In the genomic region with DNA sequence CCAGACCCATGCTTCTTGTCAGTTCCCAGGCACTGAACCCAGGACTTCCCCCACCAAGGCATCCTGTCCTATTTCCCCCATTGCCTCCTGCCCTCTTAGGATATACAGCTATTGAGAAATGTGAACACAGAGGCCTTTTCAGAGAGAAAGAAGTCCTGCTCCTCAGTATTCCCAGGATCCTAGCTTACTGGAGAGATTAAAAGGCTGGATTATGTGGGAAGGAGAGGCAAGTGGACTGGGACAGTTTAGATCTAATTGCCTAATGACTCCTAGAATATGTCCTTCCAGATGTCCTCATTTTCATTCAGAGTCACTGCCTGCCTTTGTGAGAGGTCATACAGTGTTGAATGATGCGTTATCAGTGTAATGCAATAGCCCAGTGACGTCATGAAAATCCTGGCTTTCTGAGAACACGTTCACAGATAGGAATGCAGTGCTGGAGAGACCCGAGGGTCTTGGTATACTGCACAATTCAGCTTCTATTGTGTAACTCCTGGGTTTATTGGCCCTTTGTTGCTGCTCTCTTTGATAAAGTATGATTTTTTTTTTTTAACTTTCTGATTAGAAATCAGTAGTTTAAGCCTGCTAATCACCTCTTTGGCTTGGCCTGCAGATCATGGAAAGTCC, we compare ENCODE assay signal across 9 cellular contexts. TPM values are rescaled to one million over a fixed set of nuclear protein-coding genes. Genes with fewer than 3 reads are reported as not detected.
DNase-seq lines count a peak whose midpoint lies in the region; ATAC-seq and TF ChIP-seq lines count a peak whose summit lies in the region.
"Had no signal": no experiment of that assay in that cellular context is flagged by ENCODE, and none has a peak within 500 bp of the region (broad histone marks: within the 10 kb centered on the region; RNA-seq: fewer than 3 reads in every experiment).

No MANE protein-coding gene starts in this region.

- peak overlapping the region; percentile 94; the same call in 1 of the 2 replicates for H3K14ac ChIP-seq in IMR-90 (replicated peaks; ENCODE audit: low read depth, low read length)

- H3K27ac ChIP-seq in IMR-90 (ENCODE audit: insufficient read depth, low read length): peak overlapping the region; percentile 87

- no peak; the same call in 1 of the 2 replicates for TF ChIP-seq POLR2A in IMR-90 (IDR thresholded peaks at IDR 0.05; ENCODE audit: low read depth, low read length)

- dilution Hi-C loops in IMR-90 (cut with HindIII; ENCODE audit: low sequenced_read_pairs, unreplicated experiment): no loop called here

- peak overlapping the region; percentile 96 for H2AK5ac ChIP-seq in IMR-90 (ENCODE audit: low read depth, low read length)

- peak overlapping the region; percentile 95 for H2BK5ac ChIP-seq in IMR-90 (ENCODE audit: low read depth, low read length, poor library complexity, severe bottlenecking)

- peak overlapping the region; percentile 98 for H4K91ac ChIP-seq in IMR-90 (ENCODE audit: insufficient read depth, low read depth, low read length)

- TF ChIP-seq RAD21 in IMR-90 (IDR thresholded peaks at IDR 0.05; ENCODE audit: low read length): 0 out of 2 replicates have a peak, but pooled peaks have one; percentile 1

- peak overlapping the region; percentile 77; the same call in 1 of the 2 replicates for H3K56ac ChIP-seq in IMR-90 (ENCODE audit: extremely low read depth, insufficient read depth, low read length)

- POLR2A ChIA-PET in IMR-90 (lab: Charles Lee; ENCODE audit: unreplicated experiment): no interaction called here

- H3K4me3 ChIP-seq in AG10803 (ENCODE audit: low read length): no peak overlapping the region
- H3K4me3 ChIP-seq in IMR-90 (ENCODE audit: insufficient read depth, low read depth, low read length): no peak overlapping the region
- H3K4me3 ChIP-seq in astrocyte of the spinal cord (ENCODE audit: low read depth, low read length): no peak overlapping the region

- H4K5ac ChIP-seq in IMR-90 (ENCODE audit: low read depth, low read length): peak overlapping the region; percentile 62

- H3K9me3 ChIP-seq in IMR-90 (ENCODE audit: control insufficient read depth, insufficient read depth, low read length): no peaks in the 10 kb centered on the region

- H3K4me2 ChIP-seq in IMR-90 (ENCODE audit: low read depth, low read length): peak overlapping the region; percentile 3; the same call in 1 of the 2 replicates

- WGBS in IMR-90 (ENCODE audit: extremely low coverage in 2 of 2, insufficient read length in 1 of 2), 2 experiments: 0% methylated on average over 3 of the region's 4 CpGs; no CpG with 5 or more reads in 1 of the 2 experiments

- H3K4ac ChIP-seq in IMR-90 (ENCODE audit: low read depth, low read length): peak overlapping the region; percentile 97

- no peaks in the 10 kb centered on the region for H3K27me3 ChIP-seq in IMR-90 (ENCODE audit: control insufficient read depth, insufficient read depth, low read length)

- CTCF ChIA-PET in IMR-90 (lab: Yijun Ruan, JAX): interaction anchor here (1.1 kb wide), 1 partner anchor 22 kb away, joined by 3 read pairs; no protein-coding TSS in a partner anchor

- H2BK120ac ChIP-seq in IMR-90 (ENCODE audit: low read depth, low read length): peak overlapping the region; percentile 99

- H2AFZ ChIP-seq in IMR-90 (replicated peaks; ENCODE audit: low read length, poor library complexity): peak overlapping the region; percentile 71

- TF ChIP-seq CTCF in AG10803 (conservative IDR thresholded peaks at IDR 0.05; ENCODE audit: low read length) (no peak), IMR-90 (conservative IDR thresholded peaks at IDR 0.05; ENCODE audit: low read depth, low read length) (no peak), astrocyte of the spinal cord (IDR thresholded peaks at IDR 0.05; ENCODE audit: low read depth, low read length) (no peak)

- peak overlapping the region; percentile 89 for H3K23ac ChIP-seq in IMR-90 (ENCODE audit: low read depth, low read length)

- peak; percentile 92 for DNase-seq in AG10803 (ENCODE audit: low read depth)
- peak; percentile 100 for DNase-seq in IMR-90
- peak; percentile 91 for DNase-seq in astrocyte of the spinal cord (ENCODE audit: low read depth, low spot score)
- peak; percentile 94 for DNase-seq in left kidney (ENCODE audit: low read depth, low spot score)
- DNase-seq in stimulated activated CD4-positive, alpha-beta T cell treated with anti-CD3 and anti-CD28 coated beads, Interleukin-1b, Interleukin-23, amount 100 ng/mL, for 48 hours: no peak
- no peak for DNase-seq in LoVo (ENCODE audit: low spot score)
- no peak for DNase-seq in central memory CD4-positive, alpha-beta T cell
- DNase-seq in AML-193 (lab: John Stamatoyannopoulos, UW): no peak
- DNase-seq: NCI-H526 treated with DMSO at 0.1 percent for 48 hours had no signal

- H4K8ac ChIP-seq in IMR-90 (ENCODE audit: low read depth in 2 of 2, low read length in 2 of 2): peak overlapping the region; percentile 57 to 82

- peak overlapping the region; percentile 40 for H3K9ac ChIP-seq in IMR-90 (ENCODE audit: low read depth, low read length)

- in situ Hi-C loops in IMR-90 (cut with MboI; ENCODE audit: low sequenced_read_pairs) (no loop called here), astrocyte of the spinal cord (cut with HindIII; ENCODE audit: low sequenced_read_pairs) (no loop called here)

- H3K36me3 ChIP-seq in IMR-90 (ENCODE audit: control insufficient read depth, insufficient read depth, low read length): no peaks in the 10 kb centered on the region

- H3K79me1 ChIP-seq in IMR-90 (ENCODE audit: low read depth in 1 of 2, low read length in 2 of 2): peaks cover 19 to 47% of the 10 kb centered on the region in 2 experiments; a peak in 3 of 4 replicates

- H2AK9ac ChIP-seq in IMR-90 (replicated peaks; ENCODE audit: low read depth, low read length, poor library complexity): peak overlapping the region; percentile 97

- peak; percentile 68 for ATAC-seq in IMR-90 (ENCODE audit: low read depth)

- H2BK20ac ChIP-seq in IMR-90 (ENCODE audit: low read depth, low read length): peak overlapping the region; percentile 94

- H3K9me1 ChIP-seq in IMR-90 (ENCODE audit: insufficient read depth, low read length): peaks cover 27% of the 10 kb centered on the region

- intact Hi-C loops in IMR-90 (cut with micrococcal nuclease): no loop called here

- H2BK15ac ChIP-seq in IMR-90 (ENCODE audit: low read depth, low read length): peak overlapping the region; percentile 91; the same call in 2 of the 3 replicates

- peaks cover 29% of the 10 kb centered on the region for H3K4me1 ChIP-seq in IMR-90 (ENCODE audit: control insufficient read depth, insufficient read depth, low read length)

- BruUV-seq in IMR-90 (replicated peaks; lab: Mats Ljungman, UMichigan): no TSS peak

- H4K20me1 ChIP-seq in IMR-90 (ENCODE audit: insufficient read depth, low read length): no peaks in the 10 kb centered on the region

- H3K18ac ChIP-seq in IMR-90 (ENCODE audit: low read depth, low read length): peak overlapping the region; percentile 58

TF ChIP-seq in IMR-90, 13 proteins besides CTCF, POLR2A, EP300 and RAD21:
- TF ChIP-seq BHLHE40 (IDR thresholded peaks at IDR 0.05; ENCODE audit: low read depth, low read length) (peak; percentile 43; the same call in 1 of the 2 replicates), FOS (IDR thresholded peaks at IDR 0.05; ENCODE audit: low read depth, low read length) (peak; percentile 86), CEBPB (IDR thresholded peaks at IDR 0.05; ENCODE audit: low read depth, low read length) (peak; percentile 97), RCOR1 (IDR thresholded peaks at IDR 0.05; ENCODE audit: insufficient replicate concordance, low read length) (peak; percentile 74), RFX5 (IDR thresholded peaks at IDR 0.05; ENCODE audit: low read depth, low read length) (no peak), CHD1 (IDR thresholded peaks at IDR 0.05; ENCODE audit: low read depth, low read length) (peak; percentile 84; the same call in 1 of the 2 replicates), MAFK (IDR thresholded peaks at IDR 0.05; ENCODE audit: low read depth, low read length) (peak; percentile 22; the same call in 1 of the 2 replicates)
- TF ChIP-seq, protein P1, sequence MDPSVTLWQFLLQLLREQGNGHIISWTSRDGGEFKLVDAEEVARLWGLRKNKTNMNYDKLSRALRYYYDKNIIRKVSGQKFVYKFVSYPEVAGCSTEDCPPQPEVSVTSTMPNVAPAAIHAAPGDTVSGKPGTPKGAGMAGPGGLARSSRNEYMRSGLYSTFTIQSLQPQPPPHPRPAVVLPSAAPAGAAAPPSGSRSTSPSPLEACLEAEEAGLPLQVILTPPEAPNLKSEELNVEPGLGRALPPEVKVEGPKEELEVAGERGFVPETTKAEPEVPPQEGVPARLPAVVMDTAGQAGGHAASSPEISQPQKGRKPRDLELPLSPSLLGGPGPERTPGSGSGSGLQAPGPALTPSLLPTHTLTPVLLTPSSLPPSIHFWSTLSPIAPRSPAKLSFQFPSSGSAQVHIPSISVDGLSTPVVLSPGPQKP (IDR thresholded peaks at IDR 0.05; ENCODE audit: borderline replicate concordance, low read depth, low read length): no peak

RNA-seq across cellular contexts. Expression of gene WWC1, which starts 26.2 kb away (rescaled TPM):
- 9.1 and 10.3 TPM in 2 replicates for total RNA-seq in IMR-90 (2012; rRNA removed)
- polyA plus RNA-seq in IMR-90 (2012; rRNA removed): 10.1 and 10.3 TPM in 2 replicates
- polyA plus RNA-seq in IMR-90 (2012; cell fraction: cytosol; rRNA removed): 6.8 TPM in 2 replicates
- 5.9 and 8.3 TPM in 2 replicates for polyA plus RNA-seq in IMR-90 (2012; cell fraction: nucleus; rRNA removed; ENCODE audit: low replicate concordance)

Comparison
In these comparisons a context has a peak if more than half of its experiments do, and no peak if none do; other contexts are left out.
1. DNase-seq: peak in AG10803 (single experiment), IMR-90 (single experiment), astrocyte of the spinal cord (single experiment) and left kidney (single experiment); none in stimulated activated CD4-positive, alpha-beta T cell treated with anti-CD3 and anti-CD28 coated beads, Interleukin-1b, Interleukin-23, amount 100 ng/mL, for 48 hours (single experiment), LoVo (single experiment), central memory CD4-positive, alpha-beta T cell (single experiment) and AML-193 (0 of 2).